In genomic region chr11:32439488-32440210, GRCh38 we compare ENCODE assay signal across 1 cellular context.
TF ChIP-seq lines count a peak whose summit lies in the region.

No MANE protein-coding gene starts in this region.

TF ChIP-seq in H1, 55 proteins besides CTCF, POLR2A, EP300 and RAD21:
- TF ChIP-seq RBBP5 (IDR thresholded peaks at IDR 0.05; ENCODE audit: borderline replicate concordance, low read depth, low read length), result peak; percentile 8; the same call in 1 of the 2 replicates
- no peak for TF ChIP-seq NRF1 (IDR thresholded peaks at IDR 0.05; ENCODE audit: low read depth, low read length)
- no peak for TF ChIP-seq POLR2AphosphoS5 (IDR thresholded peaks at IDR 0.05; ENCODE audit: low read depth, low read length)
- no peak for TF ChIP-seq KDM4A (IDR thresholded peaks at IDR 0.05; ENCODE audit: low read depth, low read length, severe bottlenecking)
- peak; percentile 90; the same call in 1 of the 2 replicates for TF ChIP-seq CBX8 (IDR thresholded peaks at IDR 0.05; ENCODE audit: borderline replicate concordance, low read depth, low read length)
- TF ChIP-seq RNF2 (IDR thresholded peaks at IDR 0.05; ENCODE audit: borderline replicate concordance, low read depth, low read length, missing control alignments, poor library complexity, severe bottlenecking), result peak; percentile 85
- TF ChIP-seq CBX5 (IDR thresholded peaks at IDR 0.05; ENCODE audit: low read depth, low read length), result no peak
- no peak for TF ChIP-seq HDAC6 (IDR thresholded peaks at IDR 0.05; ENCODE audit: low read depth, low read length)
- TF ChIP-seq SUZ12 (IDR thresholded peaks at IDR 0.05; ENCODE audit: low read length), result no peak
- no peak for TF ChIP-seq SRF (IDR thresholded peaks at IDR 0.05; ENCODE audit: low read depth, low read length)
- no peak for TF ChIP-seq NANOG (IDR thresholded peaks at IDR 0.05; ENCODE audit: insufficient read depth, low read depth, low read length, poor library complexity, severe bottlenecking)
- no peak for TF ChIP-seq BRCA1 (IDR thresholded peaks at IDR 0.05; ENCODE audit: low read depth, low read length)
- TF ChIP-seq TAF1 (IDR thresholded peaks at IDR 0.05; ENCODE audit: low read depth, low read length), result no peak
- TF ChIP-seq PHF8 (conservative IDR thresholded peaks at IDR 0.05; ENCODE audit: low read depth, low read length), result no peak
- TF ChIP-seq BCL11A (IDR thresholded peaks at IDR 0.05; ENCODE audit: low read depth in 2 of 2, low read length in 2 of 2), result no peak
- no peak for TF ChIP-seq SP4 (IDR thresholded peaks at IDR 0.05; ENCODE audit: low read length)
- TF ChIP-seq KDM5A (IDR thresholded peaks at IDR 0.05; ENCODE audit: low read length), result no peak
